22 cellular contexts compared by ENCODE assay signal in the genomic region with DNA sequence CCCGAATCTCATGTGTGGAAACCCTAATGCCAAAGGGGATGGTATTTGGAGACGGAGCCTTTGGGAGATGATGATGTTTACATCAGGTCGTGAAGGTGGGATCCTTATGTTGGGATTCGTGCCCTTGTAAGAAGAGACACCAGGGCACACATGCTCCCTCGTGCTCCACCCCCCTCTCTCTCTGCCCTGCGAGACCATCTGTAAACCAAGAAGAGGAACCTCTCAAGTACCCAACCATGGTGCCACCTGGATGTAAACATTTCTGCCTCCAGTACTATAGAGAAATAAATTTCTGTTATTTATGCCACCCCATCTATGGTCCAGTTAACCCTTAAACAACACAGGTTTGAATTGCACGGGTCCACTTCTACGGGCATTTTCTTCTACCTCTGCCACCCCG.
DNase-seq lines count a peak whose midpoint lies in the region; ATAC-seq and TF ChIP-seq lines count a peak whose summit lies in the region.
"Had no signal": no experiment of that assay in that cellular context is flagged by ENCODE, and none has a peak within 500 bp of the region (broad histone marks: within the 10 kb centered on the region; RNA-seq: fewer than 3 reads in every experiment).

No MANE protein-coding gene starts in this region.

- no peak overlapping the region for H3K4me3 ChIP-seq in BLaER1 treated with 17β-estradiol and CSF1 and Interleukin-3, amounts not matched to agents 10 nM and 100 nM
- no peak overlapping the region for H3K4me3 ChIP-seq in fibroblast of lung (replicated peaks in 1 of 4; ENCODE audit: control extremely low read depth in 1 of 4, insufficient read depth in 1 of 4, low read depth in 3 of 4, low read length in 4 of 4)
- H3K4me3 ChIP-seq in right lobe of liver: peak overlapping the region in 2 of 3 donors; percentile 17 to 41
- H3K4me3 ChIP-seq in smooth muscle cell: no peak overlapping the region
- H3K4me3 ChIP-seq in A673 (ENCODE audit: low read depth, low read length, poor library complexity, severe bottlenecking): no peak overlapping the region
- H3K4me3 ChIP-seq: SJCRH30 had no signal

- peaks cover 15 to 63% (median 41%) of the 10 kb centered on the region in 11 experiments; a peak in 20 of 22 replicates for H3K36me3 ChIP-seq in BLaER1 treated with 17β-estradiol and CSF1 and Interleukin-3, amounts not matched to agents 10 nM and 100 nM
- no peaks in the 10 kb centered on the region for H3K36me3 ChIP-seq in fibroblast of lung (ENCODE audit: control insufficient read depth, insufficient read depth, low read length)
- no peaks in the 10 kb centered on the region for H3K36me3 ChIP-seq in right lobe of liver
- H3K36me3 ChIP-seq in smooth muscle cell (ENCODE audit: low read depth): no peaks in the 10 kb centered on the region
- no peaks in the 10 kb centered on the region for H3K36me3 ChIP-seq in A673 (ENCODE audit: insufficient read depth, low read length, poor library complexity, severe bottlenecking)
- H3K36me3 ChIP-seq: SJCRH30 had no signal

- TF ChIP-seq POLR2A in right lobe of liver (IDR thresholded peaks at IDR 0.05): no peak

- CTCF ChIA-PET in A673 (lab: Charles Lee): no interaction called here

- H3K79me2 ChIP-seq in fibroblast of lung (ENCODE audit: control insufficient read depth, insufficient read depth, low read length): no peaks in the 10 kb centered on the region
- H3K79me2 ChIP-seq in smooth muscle cell (ENCODE audit: low read depth): peaks cover 3% of the 10 kb centered on the region

- WGBS in right lobe of liver (ENCODE audit: insufficient coverage, low coverage, low lambda C conversion rate, missing lambda C conversion rate): 67% methylated on average over 8 of the region's 9 CpGs
- WGBS in smooth muscle cell (ENCODE audit: low lambda C conversion rate): 97% methylated on average over 9 of the region's 9 CpGs

- intact Hi-C loops in right lobe of liver (cut with DNase I): no loop called here
- intact Hi-C loops in A673 (cut with micrococcal nuclease; ENCODE audit: unreplicated experiment): no loop called here
- intact Hi-C loops in activated T-helper 1 cell treated with anti-CD3 and anti-CD28 coated beads, Interleukin-12 subunit alpha, Interleukin-12 subunit beta, Interleukin-2, Interleukin-4 antibody, amounts not matched to agents 30 ng/mL and 10 ng/mL and 1 ng/mL, durations not matched to agents 14 hours and 24 hours and 36 hours (cut with micrococcal nuclease): no loop called here

- H3K9me3 Mint-ChIP-seq in activated T-helper 1 cell treated with anti-CD3 and anti-CD28 coated beads, Interleukin-12 subunit alpha, Interleukin-12 subunit beta, Interleukin-2, Interleukin-4 antibody, amounts not matched to agents 30 ng/mL and 10 ng/mL and 1 ng/mL, durations not matched to agents 14 hours and 24 hours and 36 hours: peaks cover 51% of the 10 kb centered on the region
- H3K9me3 Mint-ChIP-seq: H9 had no signal

- peaks cover 5% of the 10 kb centered on the region for H3F3A ChIP-seq in smooth muscle cell (ENCODE audit: low read depth)

- H2AFZ ChIP-seq in fibroblast of lung (ENCODE audit: low read length) (no peak overlapping the region), smooth muscle cell (ENCODE audit: low read depth) (no peak overlapping the region)

- DNase-seq in fibroblast of lung (ENCODE audit: low read depth in 2 of 2): no peak
- no peak for DNase-seq in right lobe of liver
- no peak for DNase-seq in smooth muscle cell (lab: John Stamatoyannopoulos, UW; ENCODE audit: unreplicated experiment)
- DNase-seq in A673 (ENCODE audit: low spot score): no peak
- no peak for DNase-seq in OCI-M2 (lab: John Stamatoyannopoulos, UW; ENCODE audit: unreplicated experiment)
- no peak for DNase-seq in activated T-helper 1 cell treated with anti-CD3 and anti-CD28 coated beads, Interleukin-12 subunit alpha, Interleukin-12 subunit beta, Interleukin-2, Interleukin-4 antibody, amounts not matched to agents 30 ng/mL and 10 ng/mL and 1 ng/mL, durations not matched to agents 14 hours and 24 hours and 36 hours (ENCODE audit: low spot score)
- DNase-seq: activated CD4-positive, alpha-beta T cell treated with anti-CD3 and anti-CD28 coated beads, Interleukin-2, amount 10 ng/mL, durations not matched to agents 7 days and 5 days; aorta; CD4-positive, CD25-positive, alpha-beta regulatory T cell; H9; NCI-H1105 treated with DMSO at 0.1 percent for 48 hours; NCI-H2029 treated with DMSO at 0.1 percent for 48 hours; nephron progenitor cell; PC-3; stimulated activated CD4-positive, alpha-beta T cell treated with anti-CD3 and anti-CD28 coated beads, Interleukin-4, amount 100 ng/mL, for 24 hours had no signal

- peaks cover 5% of the 10 kb centered on the region for H3K36me3 Mint-ChIP-seq in activated T-helper 1 cell treated with anti-CD3 and anti-CD28 coated beads, Interleukin-12 subunit alpha, Interleukin-12 subunit beta, Interleukin-2, Interleukin-4 antibody, amounts not matched to agents 30 ng/mL and 10 ng/mL and 1 ng/mL, durations not matched to agents 14 hours and 24 hours and 36 hours (ENCODE audit: low read depth)

- peaks cover 41 to 63% (median 49%) of the 10 kb centered on the region in 11 experiments for H3K9me3 ChIP-seq in BLaER1 treated with 17β-estradiol and CSF1 and Interleukin-3, amounts not matched to agents 10 nM and 100 nM (replicated peaks in 1 of 11)
- no peaks in the 10 kb centered on the region for H3K9me3 ChIP-seq in fibroblast of lung (ENCODE audit: control insufficient read depth, insufficient read depth, low read depth, low read length)
- H3K9me3 ChIP-seq in right lobe of liver: no peaks in the 10 kb centered on the region
- H3K9me3 ChIP-seq in smooth muscle cell (replicated peaks; ENCODE audit: low read depth): no peaks in the 10 kb centered on the region
- H3K9me3 ChIP-seq in A673 (ENCODE audit: low read depth, low read length, poor library complexity, severe bottlenecking): no peaks in the 10 kb centered on the region
- H3K9me3 ChIP-seq: SJCRH30 had no signal

- ATAC-seq in right lobe of liver (peak in 1 of 4 donors; percentile 6), HG03159 (IDR thresholded peaks at IDR 0.05; ENCODE audit: unreplicated experiment) (no peak)
- ATAC-seq: activated naive CD4-positive, alpha-beta T cell treated with anti-CD3 and anti-CD28 coated beads, Interleukin-2, amount 50 U/mL, for 72 hours; PC-3 had no signal

- peak overlapping the region in 4 of 11 experiments; percentile 10 to 38 (median 24); a peak in 4 of 22 replicates for H3K9ac ChIP-seq in BLaER1 treated with 17β-estradiol and CSF1 and Interleukin-3, amounts not matched to agents 10 nM and 100 nM
- H3K9ac ChIP-seq in fibroblast of lung (ENCODE audit: insufficient read depth, low read length): no peak overlapping the region
- no peak overlapping the region for H3K9ac ChIP-seq in smooth muscle cell (ENCODE audit: low read depth)

- peaks cover 0 to 6% (median 0%) of the 10 kb centered on the region in 11 experiments; a peak in 1 of 22 replicates for H4K20me1 ChIP-seq in BLaER1 treated with 17β-estradiol and CSF1 and Interleukin-3, amounts not matched to agents 10 nM and 100 nM
- H4K20me1 ChIP-seq in fibroblast of lung (ENCODE audit: control insufficient read depth, extremely low read depth, insufficient read depth, low read length): no peaks in the 10 kb centered on the region
- H4K20me1 ChIP-seq in smooth muscle cell (ENCODE audit: low read depth): peaks cover 9% of the 10 kb centered on the region

- TF ChIP-seq CTCF in fibroblast of lung (conservative IDR thresholded peaks at IDR 0.05 in 1 of 2, IDR thresholded peaks at IDR 0.05 in 1 of 2; ENCODE audit: low read depth in 1 of 2, low read length in 2 of 2) (no peak), right lobe of liver (IDR thresholded peaks at IDR 0.05) (no peak), smooth muscle cell (IDR thresholded peaks at IDR 0.05; ENCODE audit: borderline replicate concordance, insufficient read depth, poor library complexity, severe bottlenecking) (no peak), A673 (conservative IDR thresholded peaks at IDR 0.05; ENCODE audit: low read depth, low read length) (no peak)

- BruUV-seq in A673 (replicated peaks; lab: Mats Ljungman, UMichigan): no TSS peak

- H3K4me2 ChIP-seq in BLaER1 treated with 17β-estradiol and CSF1 and Interleukin-3, amounts not matched to agents 10 nM and 100 nM: peak overlapping the region; percentile 20 to 60 (median 49); a peak in 21 of 22 replicates
- H3K4me2 ChIP-seq in fibroblast of lung (ENCODE audit: extremely low read depth, insufficient read depth, low read length): peak overlapping the region; percentile 32
- H3K4me2 ChIP-seq in smooth muscle cell: peak overlapping the region; percentile 29

- peaks cover 14 to 28% (median 17%) of the 10 kb centered on the region in 10 experiments for H3K4me1 ChIP-seq in BLaER1 treated with 17β-estradiol and CSF1 and Interleukin-3, amounts not matched to agents 10 nM and 100 nM
- H3K4me1 ChIP-seq in fibroblast of lung (ENCODE audit: control insufficient read depth, extremely low read depth, insufficient read depth, low read length) (no peaks in the 10 kb centered on the region), right lobe of liver (peaks cover 0 to 23% (median 3%) of the 10 kb centered on the region in 4 donors), smooth muscle cell (ENCODE audit: low read depth) (no peaks in the 10 kb centered on the region), A673 (ENCODE audit: insufficient read depth, low read length, poor library complexity, severe bottlenecking) (peaks cover 6% of the 10 kb centered on the region)
- H3K4me1 ChIP-seq: SJCRH30 had no signal

- peak overlapping the region in 9 of 11 experiments; percentile 23 to 66 (median 52); a peak in 17 of 22 replicates for H3K27ac ChIP-seq in BLaER1 treated with 17β-estradiol and CSF1 and Interleukin-3, amounts not matched to agents 10 nM and 100 nM
- H3K27ac ChIP-seq in fibroblast of lung (ENCODE audit: insufficient read depth, low read length): no peak overlapping the region
- H3K27ac ChIP-seq in right lobe of liver: peak overlapping the region; percentile 30 to 89 (median 64)
- no peak overlapping the region for H3K27ac ChIP-seq in smooth muscle cell (ENCODE audit: low read depth)
- H3K27ac ChIP-seq in A673 (ENCODE audit: low read depth, low read length, poor library complexity, severe bottlenecking): no peak overlapping the region
- H3K27ac ChIP-seq: epithelial cell of prostate, SJCRH30 had no signal

- H3K4me1 Mint-ChIP-seq in activated T-helper 1 cell treated with anti-CD3 and anti-CD28 coated beads, Interleukin-12 subunit alpha, Interleukin-12 subunit beta, Interleukin-2, Interleukin-4 antibody, amounts not matched to agents 30 ng/mL and 10 ng/mL and 1 ng/mL, durations not matched to agents 14 hours and 24 hours and 36 hours (ENCODE audit: low read depth): no peaks in the 10 kb centered on the region

- no peak overlapping the region for H3K27ac Mint-ChIP-seq in activated T-helper 1 cell treated with anti-CD3 and anti-CD28 coated beads, Interleukin-12 subunit alpha, Interleukin-12 subunit beta, Interleukin-2, Interleukin-4 antibody, amounts not matched to agents 30 ng/mL and 10 ng/mL and 1 ng/mL, durations not matched to agents 14 hours and 24 hours and 36 hours
- H3K27ac Mint-ChIP-seq: activated CD4-positive, alpha-beta T cell treated with anti-CD3 and anti-CD28 coated beads, Interleukin-2, amount 10 ng/mL, durations not matched to agents 7 days and 5 days; activated naive CD4-positive, alpha-beta T cell treated with anti-CD3 and anti-CD28 coated beads, Interleukin-2, amount 50 U/mL, for 72 hours; CD4-positive, CD25-positive, alpha-beta regulatory T cell; H9; nephron progenitor cell; stimulated activated naive CD8-positive, alpha-beta T cell treated with anti-CD3 and anti-CD28 coated beads, Interleukin-15, Interleukin-2, amounts not matched to agents 100 ng/mL and 50 ng/mL, for 24 hours had no signal

- H3K27me3 ChIP-seq in BLaER1 treated with 17β-estradiol and CSF1 and Interleukin-3, amounts not matched to agents 10 nM and 100 nM: no peaks in the 10 kb centered on the region
- H3K27me3 ChIP-seq in fibroblast of lung (ENCODE audit: control insufficient read depth, insufficient read depth, low read length) (no peaks in the 10 kb centered on the region), right lobe of liver (no peaks in the 10 kb centered on the region), smooth muscle cell (ENCODE audit: low read depth) (no peaks in the 10 kb centered on the region), A673 (replicated peaks; ENCODE audit: insufficient read depth, low read depth, low read length, poor library complexity) (no peaks in the 10 kb centered on the region)
- H3K27me3 ChIP-seq: SJCRH30 had no signal

- POLR2A ChIA-PET in A673 (lab: Charles Lee; ENCODE audit: low non-redundant PET): no interaction called here

- no peaks in the 10 kb centered on the region for H3K27me3 Mint-ChIP-seq in activated T-helper 1 cell treated with anti-CD3 and anti-CD28 coated beads, Interleukin-12 subunit alpha, Interleukin-12 subunit beta, Interleukin-2, Interleukin-4 antibody, amounts not matched to agents 30 ng/mL and 10 ng/mL and 1 ng/mL, durations not matched to agents 14 hours and 24 hours and 36 hours (ENCODE audit: insufficient read depth)
- H3K27me3 Mint-ChIP-seq: activated CD4-positive, alpha-beta T cell treated with anti-CD3 and anti-CD28 coated beads, Interleukin-2, amount 10 ng/mL, durations not matched to agents 7 days and 5 days; CD4-positive, CD25-positive, alpha-beta regulatory T cell; central memory CD8-positive, alpha-beta T cell; stimulated activated naive CD8-positive, alpha-beta T cell treated with anti-CD3 and anti-CD28 coated beads, Interleukin-15, Interleukin-2, amounts not matched to agents 100 ng/mL and 50 ng/mL, for 24 hours had no signal

- H3K4me3 Mint-ChIP-seq in activated T-helper 1 cell treated with anti-CD3 and anti-CD28 coated beads, Interleukin-12 subunit alpha, Interleukin-12 subunit beta, Interleukin-2, Interleukin-4 antibody, amounts not matched to agents 30 ng/mL and 10 ng/mL and 1 ng/mL, durations not matched to agents 14 hours and 24 hours and 36 hours: no peak overlapping the region
- H3K4me3 Mint-ChIP-seq: activated CD4-positive, alpha-beta T cell treated with anti-CD3 and anti-CD28 coated beads, Interleukin-2, amount 10 ng/mL, durations not matched to agents 7 days and 5 days; CD4-positive, CD25-positive, alpha-beta regulatory T cell; central memory CD8-positive, alpha-beta T cell; H9; nephron progenitor cell; stimulated activated naive CD8-positive, alpha-beta T cell treated with anti-CD3 and anti-CD28 coated beads, Interleukin-15, Interleukin-2, amounts not matched to agents 100 ng/mL and 50 ng/mL, for 24 hours had no signal

Comparison
In these comparisons a context has a peak if more than half of its experiments do, and no peak if none do; other contexts are left out.
1. H3K27ac ChIP-seq: peak in BLaER1 treated with 17β-estradiol and CSF1 and Interleukin-3, amounts not matched to agents 10 nM and 100 nM (9 of 11) and right lobe of liver (3 of 3); none in fibroblast of lung (single experiment), smooth muscle cell (single experiment) and A673 (single experiment).
2. H3K4me3 ChIP-seq: peak in right lobe of liver (2 of 3); none in BLaER1 treated with 17β-estradiol and CSF1 and Interleukin-3, amounts not matched to agents 10 nM and 100 nM (0 of 10), fibroblast of lung (0 of 4), smooth muscle cell (single experiment) and A673 (single experiment).
3. Peak in every context shown above with its lines, with median percentiles within 50 percentile points of each other: H3K4me2 ChIP-seq.